37 cellular contexts compared by ENCODE assay signal in the genomic region with DNA sequence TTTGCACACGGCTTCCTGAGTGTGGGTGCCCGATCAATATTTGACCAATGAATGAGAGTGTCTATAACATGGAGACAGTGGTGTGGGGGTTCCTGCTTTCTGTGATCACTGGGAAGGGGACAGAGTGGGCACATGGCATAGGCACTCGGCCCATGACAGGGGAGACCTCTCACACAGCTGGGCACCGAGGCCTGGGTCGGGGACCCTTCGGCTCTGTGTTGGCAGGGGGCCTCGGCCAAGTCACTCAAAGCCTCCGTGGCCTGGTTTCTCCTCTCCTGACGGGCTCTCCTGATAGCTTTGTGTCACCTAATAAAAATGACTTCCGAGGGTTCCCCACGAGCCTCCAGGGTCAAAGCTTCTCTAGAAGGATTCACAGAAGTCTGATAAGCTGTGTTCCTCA. TPM values are rescaled to one million over a fixed set of nuclear protein-coding genes. Genes with fewer than 3 reads are reported as not detected.
"Had no signal": no experiment of that assay in that cellular context is flagged by ENCODE, and none has a peak within 500 bp of the region (broad histone marks: within the 10 kb centered on the region; RNA-seq: fewer than 3 reads in every experiment).

No MANE protein-coding gene starts in this region.

- ATAC-seq: activated CD8-positive, alpha-beta T cell treated with anti-CD3 and anti-CD28 coated beads for 36 hours; activated naive CD4-positive, alpha-beta T cell treated with anti-CD3 and anti-CD28 coated beads, Interleukin-2, amount 50 U/mL, for 72 hours; activated T-cell treated with anti-CD3 and anti-CD28 coated beads, Interleukin-2, amount 50 U/mL, for 4 hours; activated T-cell treated with anti-CD3 and anti-CD28 coated beads, Interleukin-2, amount 50 U/mL, for 72 hours; activated T-helper 17 cell treated with anti-CD3 and anti-CD28 coated beads, Interleukin-2, amount 50 U/mL, for 72 hours; T-cell; T-helper 17 cell had no signal

- H3K36me3 ChIP-seq: adrenal gland, cardiac muscle cell had no signal

- H3K4me1 Mint-ChIP-seq: activated B cell treated with CpG ODN at 0.5 μM for 24 hours; activated CD4-positive, alpha-beta T cell treated with anti-CD3 and anti-CD28 coated beads, Interleukin-2, amount 10 ng/mL, durations not matched to agents 24 days and 14 days; activated naive CD8-positive, alpha-beta T cell treated with anti-CD3 and anti-CD28 coated beads for 36 hours; activated T-helper 17 cell treated with anti-CD3 and anti-CD28 coated beads, Interleukin-2, amount 50 U/mL, for 72 hours; central memory CD8-positive, alpha-beta T cell; T-cell; T-helper 17 cell had no signal

- H3K27ac ChIP-seq: adrenal gland, cardiac muscle cell, VCaP had no signal

- DNase-seq: activated B cell treated with CpG ODN at 0.5 μM for 24 hours; activated CD4-positive, alpha-beta memory T cell treated with anti-CD3 and anti-CD28 coated beads for 36 hours; activated CD4-positive, alpha-beta T cell treated with anti-CD3 and anti-CD28 coated beads for 4 hours; activated CD4-positive, alpha-beta T cell treated with anti-CD3 and anti-CD28 coated beads, Interleukin-2, amount 10 ng/mL, durations not matched to agents 24 days and 14 days; activated CD4-positive, alpha-beta T cell treated with anti-CD3 and anti-CD28 coated beads, Interleukin-2, amount 50 U/mL, for 1 hour; activated CD4-positive, alpha-beta T cell treated with anti-CD3 and anti-CD28 coated beads, Interleukin-2, amount 50 U/mL, for 4 hours; activated CD4-positive, CD25-positive, alpha-beta regulatory T cell treated with anti-CD3 and anti-CD28 coated beads, Interleukin-2, amount 50 U/mL, for 72 hours; activated CD8-positive, alpha-beta memory T cell treated with anti-CD3 and anti-CD28 coated beads, Interleukin-2, amount 50 U/mL, for 4 hours; activated CD8-positive, alpha-beta T cell treated with anti-CD3 and anti-CD28 coated beads for 36 hours; activated effector memory CD4-positive, alpha-beta T cell treated with anti-CD3 and anti-CD28 coated beads, Interleukin-2, amount 50 U/mL, for 16 hours; activated gamma-delta T cell treated with Interleukin-2 at 50 U/mL for 16 hours; activated naive CD4-positive, alpha-beta T cell; activated naive CD4-positive, alpha-beta T cell treated with anti-CD3 and anti-CD28 coated beads for 36 hours; activated naive CD4-positive, alpha-beta T cell treated with anti-CD3 and anti-CD28 coated beads, Interleukin-2, amount 50 U/mL, for 16 hours; activated naive CD8-positive, alpha-beta T cell treated with anti-CD3 and anti-CD28 coated beads for 36 hours; activated T-cell treated with anti-CD3 and anti-CD28 coated beads for 4 hours; activated T-cell treated with anti-CD3 and anti-CD28 coated beads, Interleukin-2, amount 50 U/mL, for 1 hour; activated T-cell treated with anti-CD3 and anti-CD28 coated beads, Interleukin-2, amount 50 U/mL, for 4 hours; activated T-cell treated with anti-CD3 and anti-CD28 coated beads, Interleukin-2, amount 50 U/mL, for 72 hours; adrenal gland; amniotic stem cell; aorta; caudate nucleus; T-cell; T-helper 17 cell; T-helper 9 cell had no signal

- H3K9me3 ChIP-seq: adrenal gland had no signal

- H3K27ac Mint-ChIP-seq: activated B cell treated with CpG ODN at 0.5 μM for 24 hours; activated CD4-positive, alpha-beta memory T cell treated with anti-CD3 and anti-CD28 coated beads for 36 hours; activated CD4-positive, alpha-beta T cell treated with anti-CD3 and anti-CD28 coated beads, Interleukin-2, amount 10 ng/mL, durations not matched to agents 24 days and 14 days; activated CD8-positive, alpha-beta T cell treated with anti-CD3 and anti-CD28 coated beads for 36 hours; activated naive CD4-positive, alpha-beta T cell treated with anti-CD3 and anti-CD28 coated beads for 36 hours; activated naive CD8-positive, alpha-beta T cell treated with anti-CD3 and anti-CD28 coated beads for 36 hours; activated T-cell treated with anti-CD3 and anti-CD28 coated beads, Interleukin-2, amount 50 U/mL, for 72 hours; activated T-helper 1 cell treated with anti-CD3 and anti-CD28 coated beads, Interleukin-12 subunit alpha, Interleukin-12 subunit beta, Interleukin-2, Interleukin-4 antibody, amounts not matched to agents 30 ng/mL and 10 ng/mL and 1 ng/mL, durations not matched to agents 14 hours and 24 hours and 36 hours; activated T-helper 17 cell treated with anti-CD3 and anti-CD28 coated beads, Interleukin-2, amount 50 U/mL, for 72 hours; T-cell; T-helper 17 cell; T-helper 2 cell treated with Interferon-gamma antibody and Interleukin-4, amounts not matched to agents 5 μg/mL and 100 μg/mL, for 36 hours had no signal

- H3K36me3 Mint-ChIP-seq: activated CD4-positive, alpha-beta memory T cell treated with anti-CD3 and anti-CD28 coated beads for 36 hours; activated naive CD4-positive, alpha-beta T cell treated with anti-CD3 and anti-CD28 coated beads, Interleukin-2, amount 50 U/mL, for 72 hours; activated naive CD8-positive, alpha-beta T cell treated with anti-CD3 and anti-CD28 coated beads for 36 hours; brain; T-cell had no signal

- H3K27me3 Mint-ChIP-seq: activated B cell treated with CpG ODN at 0.5 μM for 24 hours; activated CD4-positive, alpha-beta memory T cell treated with anti-CD3 and anti-CD28 coated beads for 36 hours; activated CD4-positive, alpha-beta T cell treated with anti-CD3 and anti-CD28 coated beads, Interleukin-2, amount 10 ng/mL, durations not matched to agents 24 days and 14 days; activated CD8-positive, alpha-beta T cell treated with anti-CD3 and anti-CD28 coated beads for 36 hours; activated naive CD8-positive, alpha-beta T cell treated with anti-CD3 and anti-CD28 coated beads for 36 hours; brain had no signal

- H3K9me3 Mint-ChIP-seq: activated B cell treated with CpG ODN at 0.5 μM for 24 hours; activated CD4-positive, alpha-beta memory T cell treated with anti-CD3 and anti-CD28 coated beads for 36 hours; activated CD4-positive, alpha-beta T cell treated with anti-CD3 and anti-CD28 coated beads, Interleukin-2, amount 10 ng/mL, durations not matched to agents 24 days and 14 days; activated CD8-positive, alpha-beta T cell treated with anti-CD3 and anti-CD28 coated beads for 36 hours; activated naive CD4-positive, alpha-beta T cell treated with anti-CD3 and anti-CD28 coated beads for 36 hours; activated naive CD4-positive, alpha-beta T cell treated with anti-CD3 and anti-CD28 coated beads, Interleukin-2, amount 50 U/mL, for 72 hours; activated naive CD8-positive, alpha-beta T cell treated with anti-CD3 and anti-CD28 coated beads for 36 hours; activated T-cell treated with anti-CD3 and anti-CD28 coated beads, Interleukin-2, amount 50 U/mL, for 4 hours; activated T-cell treated with anti-CD3 and anti-CD28 coated beads, Interleukin-2, amount 50 U/mL, for 72 hours; activated T-helper 1 cell treated with anti-CD3 and anti-CD28 coated beads, Interleukin-12 subunit alpha, Interleukin-12 subunit beta, Interleukin-2, Interleukin-4 antibody, amounts not matched to agents 30 ng/mL and 10 ng/mL and 1 ng/mL, durations not matched to agents 14 hours and 24 hours and 36 hours; activated T-helper 17 cell treated with anti-CD3 and anti-CD28 coated beads, Interleukin-2, amount 50 U/mL, for 72 hours; central memory CD8-positive, alpha-beta T cell; T-cell; T-helper 2 cell treated with Interferon-gamma antibody and Interleukin-4, amounts not matched to agents 5 μg/mL and 100 μg/mL, for 36 hours had no signal

- H3K4me3 Mint-ChIP-seq: activated B cell treated with CpG ODN at 0.5 μM for 24 hours; activated CD4-positive, alpha-beta memory T cell treated with anti-CD3 and anti-CD28 coated beads for 36 hours; activated CD4-positive, alpha-beta T cell treated with anti-CD3 and anti-CD28 coated beads, Interleukin-2, amount 10 ng/mL, durations not matched to agents 24 days and 14 days; activated CD8-positive, alpha-beta T cell treated with anti-CD3 and anti-CD28 coated beads for 36 hours; activated naive CD4-positive, alpha-beta T cell treated with anti-CD3 and anti-CD28 coated beads for 36 hours; activated naive CD8-positive, alpha-beta T cell treated with anti-CD3 and anti-CD28 coated beads for 36 hours; activated T-cell treated with anti-CD3 and anti-CD28 coated beads, Interleukin-2, amount 50 U/mL, for 4 hours; activated T-cell treated with anti-CD3 and anti-CD28 coated beads, Interleukin-2, amount 50 U/mL, for 72 hours; activated T-helper 1 cell treated with anti-CD3 and anti-CD28 coated beads, Interleukin-12 subunit alpha, Interleukin-12 subunit beta, Interleukin-2, Interleukin-4 antibody, amounts not matched to agents 30 ng/mL and 10 ng/mL and 1 ng/mL, durations not matched to agents 14 hours and 24 hours and 36 hours; activated T-helper 17 cell treated with anti-CD3 and anti-CD28 coated beads, Interleukin-2, amount 50 U/mL, for 72 hours; brain; central memory CD8-positive, alpha-beta T cell; T-cell; T-helper 17 cell; T-helper 2 cell treated with Interferon-gamma antibody and Interleukin-4, amounts not matched to agents 5 μg/mL and 100 μg/mL, for 36 hours had no signal

- H3K4me1 ChIP-seq: adrenal gland had no signal

- H3K4me3 ChIP-seq: adrenal gland, cardiac muscle cell had no signal

- H3K27me3 ChIP-seq: adrenal gland, cardiac muscle cell had no signal

RNA-seq across cellular contexts. Expression of gene PSAPL1, which starts 43.9 kb away (rescaled TPM):
- total RNA-seq: activated B cell treated with CpG ODN at 0.5 μM for 24 hours; activated CD4-positive, alpha-beta memory T cell treated with anti-CD3 and anti-CD28 coated beads for 36 hours; activated CD4-positive, alpha-beta T cell treated with anti-CD3 and anti-CD28 coated beads, Interleukin-2, amount 10 ng/mL, durations not matched to agents 24 days and 14 days; activated CD8-positive, alpha-beta memory T cell treated with anti-CD3 and anti-CD28 coated beads for 36 hours; activated CD8-positive, alpha-beta T cell treated with anti-CD3 and anti-CD28 coated beads for 36 hours; activated naive CD4-positive, alpha-beta T cell treated with anti-CD3 and anti-CD28 coated beads for 36 hours; activated naive CD4-positive, alpha-beta T cell treated with anti-CD3 and anti-CD28 coated beads, Interleukin-2, amount 50 U/mL, for 72 hours; activated naive CD8-positive, alpha-beta T cell treated with anti-CD3 and anti-CD28 coated beads for 36 hours; activated T-cell treated with anti-CD3 and anti-CD28 coated beads, Interleukin-2, amount 50 U/mL, for 4 hours; activated T-cell treated with anti-CD3 and anti-CD28 coated beads, Interleukin-2, amount 50 U/mL, for 72 hours; activated T-helper 1 cell treated with anti-CD3 and anti-CD28 coated beads, Interleukin-12 subunit alpha, Interleukin-12 subunit beta, Interleukin-2, Interleukin-4 antibody, amounts not matched to agents 30 ng/mL and 10 ng/mL and 1 ng/mL, durations not matched to agents 14 hours and 24 hours and 36 hours; activated T-helper 17 cell treated with anti-CD3 and anti-CD28 coated beads, Interleukin-2, amount 50 U/mL, for 72 hours; adrenal gland; aorta; bronchial epithelial cell; T-cell; T-helper 1 cell treated with Interleukin-12 subunit alpha and Interleukin-12 subunit beta and Interleukin-4 antibody, amounts not matched to agents 30 ng/mL and 1 ng/mL, for 36 hours; T-helper 17 cell had no signal
- polyA plus RNA-seq: aorta had no signal
